In the genomic region with DNA sequence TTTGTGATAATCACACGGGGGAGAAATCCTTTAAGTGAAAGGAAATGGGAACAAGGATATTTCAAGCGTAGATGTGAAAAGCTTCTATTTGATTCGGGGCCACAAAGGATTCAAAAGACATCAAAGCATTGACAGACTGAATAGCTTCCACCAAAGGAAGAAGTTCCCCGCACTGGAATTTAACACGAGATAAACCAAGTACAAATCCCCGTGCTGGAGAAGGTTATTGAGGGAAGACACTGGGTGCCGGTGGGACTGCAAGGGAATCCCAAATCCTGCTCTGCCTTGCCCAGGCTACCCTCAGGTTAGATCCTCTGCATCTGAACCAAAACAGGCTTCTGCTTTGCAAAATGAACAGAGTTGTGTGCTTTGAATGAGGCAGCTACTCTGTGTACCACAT, we compare ENCODE assay signal across 22 cellular contexts.
"Had no signal": no experiment of that assay in that cellular context is flagged by ENCODE, and none has a peak within 500 bp of the region (broad histone marks: within the 10 kb centered on the region; RNA-seq: fewer than 3 reads in every experiment).

No MANE protein-coding gene starts in this region.

- H3K36me3 ChIP-seq: ascending aorta, colonic mucosa, left ventricle myocardium inferior, tibial artery, WERI-Rb-1 had no signal

- H3K4me3 Mint-ChIP-seq: activated CD4-positive, alpha-beta T cell treated with anti-CD3 and anti-CD28 coated beads, Interleukin-2, amount 10 ng/mL, durations not matched to agents 7 days and 5 days; activated CD8-positive, alpha-beta T cell treated with anti-CD3 and anti-CD28 coated beads, Interleukin-2, amount 10 ng/mL, durations not matched to agents 7 days and 5 days; activated T-helper 1 cell treated with anti-CD3 and anti-CD28 coated beads, Interleukin-12 subunit alpha, Interleukin-12 subunit beta, Interleukin-2, Interleukin-4 antibody, amounts not matched to agents 30 ng/mL and 10 ng/mL and 1 ng/mL, durations not matched to agents 14 hours and 24 hours and 36 hours; central memory CD8-positive, alpha-beta T cell; effector memory CD8-positive, alpha-beta T cell; natural killer cell; stimulated activated effector memory CD8-positive, alpha-beta T cell treated with anti-CD3 and anti-CD28 coated beads, Interleukin-12 subunit alpha, Interleukin-12 subunit beta, amount 100 ng/mL, for 72 hours; stimulated activated naive CD8-positive, alpha-beta T cell treated with anti-CD3 and anti-CD28 coated beads, Interleukin-15, amount 100 ng/mL, for 72 hours had no signal

- H3K4me1 ChIP-seq: ascending aorta, colonic mucosa, left ventricle myocardium inferior, tibial artery had no signal

- DNase-seq: activated CD4-positive, alpha-beta T cell treated with anti-CD3 and anti-CD28 coated beads, Interleukin-2, amount 10 ng/mL, durations not matched to agents 7 days and 5 days; activated CD4-positive, CD25-positive, alpha-beta regulatory T cell treated with anti-CD3 and anti-CD28 coated beads, Interleukin-2, amount 50 U/mL, for 72 hours; activated CD8-positive, alpha-beta T cell treated with anti-CD3 and anti-CD28 coated beads, Interleukin-2, amount 10 ng/mL, durations not matched to agents 7 days and 5 days; colonic mucosa; dorsolateral prefrontal cortex; effector memory CD8-positive, alpha-beta T cell; foreskin melanocyte; left ventricle myocardium inferior; midbrain; natural killer cell; occipital lobe; small intestine; stimulated activated CD4-positive, alpha-beta T cell treated with anti-CD3 and anti-CD28 coated beads, Interleukin-2, amount 100 ng/mL, for 24 hours; stimulated activated naive CD8-positive, alpha-beta T cell treated with anti-CD3 and anti-CD28 coated beads, Interleukin-15, amount 100 ng/mL, for 72 hours; tibial artery; WERI-Rb-1 had no signal

- H3K4me3 ChIP-seq: ascending aorta, colonic mucosa, dorsolateral prefrontal cortex, left ventricle myocardium inferior, tibial artery had no signal

- ATAC-seq: activated CD8-positive, alpha-beta T cell treated with anti-CD3 and anti-CD28 coated beads, Interleukin-2, amount 10 ng/mL, durations not matched to agents 7 days and 5 days; activated naive CD4-positive, alpha-beta T cell treated with anti-CD3 and anti-CD28 coated beads, Interleukin-2, amount 50 U/mL, for 72 hours; effector memory CD8-positive, alpha-beta T cell; natural killer cell; sciatic nerve; stimulated activated effector memory CD8-positive, alpha-beta T cell treated with anti-CD3 and anti-CD28 coated beads, Interleukin-12 subunit alpha, Interleukin-12 subunit beta, amount 100 ng/mL, for 72 hours; stimulated activated naive CD8-positive, alpha-beta T cell treated with anti-CD3 and anti-CD28 coated beads, Interleukin-15, amount 100 ng/mL, for 72 hours had no signal

- H3K9me3 ChIP-seq: ascending aorta, colonic mucosa, left ventricle myocardium inferior, tibial artery had no signal

- H3K27ac Mint-ChIP-seq: activated CD4-positive, alpha-beta T cell treated with anti-CD3 and anti-CD28 coated beads, Interleukin-2, amount 10 ng/mL, durations not matched to agents 7 days and 5 days; activated CD8-positive, alpha-beta T cell treated with anti-CD3 and anti-CD28 coated beads, Interleukin-2, amount 10 ng/mL, durations not matched to agents 7 days and 5 days; activated naive CD4-positive, alpha-beta T cell treated with anti-CD3 and anti-CD28 coated beads, Interleukin-2, amount 50 U/mL, for 72 hours; activated T-helper 1 cell treated with anti-CD3 and anti-CD28 coated beads, Interleukin-12 subunit alpha, Interleukin-12 subunit beta, Interleukin-2, Interleukin-4 antibody, amounts not matched to agents 30 ng/mL and 10 ng/mL and 1 ng/mL, durations not matched to agents 14 hours and 24 hours and 36 hours; effector memory CD8-positive, alpha-beta T cell; natural killer cell; stimulated activated effector memory CD8-positive, alpha-beta T cell treated with anti-CD3 and anti-CD28 coated beads, Interleukin-12 subunit alpha, Interleukin-12 subunit beta, amount 100 ng/mL, for 72 hours; stimulated activated naive CD8-positive, alpha-beta T cell treated with anti-CD3 and anti-CD28 coated beads, Interleukin-15, amount 100 ng/mL, for 72 hours had no signal

- H3K27ac ChIP-seq: ascending aorta, colonic mucosa, dorsolateral prefrontal cortex, left ventricle myocardium inferior, tibial artery, WERI-Rb-1 had no signal

- H3K36me3 Mint-ChIP-seq: activated naive CD4-positive, alpha-beta T cell treated with anti-CD3 and anti-CD28 coated beads, Interleukin-2, amount 50 U/mL, for 72 hours; natural killer cell; stimulated activated effector memory CD8-positive, alpha-beta T cell treated with anti-CD3 and anti-CD28 coated beads, Interleukin-12 subunit alpha, Interleukin-12 subunit beta, amount 100 ng/mL, for 72 hours had no signal

- H3K9me3 Mint-ChIP-seq: activated CD4-positive, alpha-beta T cell treated with anti-CD3 and anti-CD28 coated beads, Interleukin-2, amount 10 ng/mL, durations not matched to agents 7 days and 5 days; activated naive CD4-positive, alpha-beta T cell treated with anti-CD3 and anti-CD28 coated beads, Interleukin-2, amount 50 U/mL, for 72 hours; activated T-helper 1 cell treated with anti-CD3 and anti-CD28 coated beads, Interleukin-12 subunit alpha, Interleukin-12 subunit beta, Interleukin-2, Interleukin-4 antibody, amounts not matched to agents 30 ng/mL and 10 ng/mL and 1 ng/mL, durations not matched to agents 14 hours and 24 hours and 36 hours; central memory CD8-positive, alpha-beta T cell; effector memory CD8-positive, alpha-beta T cell; natural killer cell; stimulated activated effector memory CD8-positive, alpha-beta T cell treated with anti-CD3 and anti-CD28 coated beads, Interleukin-12 subunit alpha, Interleukin-12 subunit beta, amount 100 ng/mL, for 72 hours; stimulated activated naive CD8-positive, alpha-beta T cell treated with anti-CD3 and anti-CD28 coated beads, Interleukin-15, amount 100 ng/mL, for 72 hours had no signal

- H3K27me3 Mint-ChIP-seq: stimulated activated naive CD8-positive, alpha-beta T cell treated with anti-CD3 and anti-CD28 coated beads, Interleukin-15, amount 100 ng/mL, for 72 hours had no signal

- H3K27me3 ChIP-seq: ascending aorta, colonic mucosa had no signal
